ENCODE assay signal across 32 cellular contexts in genomic region chr13:36745436-36745835, GRCh38.
"Had no signal": no experiment of that assay in that cellular context is flagged by ENCODE, and none has a peak within 500 bp of the region (broad histone marks: within the 10 kb centered on the region; RNA-seq: fewer than 3 reads in every experiment).

No MANE protein-coding gene starts in this region.

- H3K4me3 ChIP-seq: body of pancreas, esophagus muscularis mucosa, gastrocnemius medialis, heart left ventricle had no signal

- H3K4me3 Mint-ChIP-seq: activated CD4-positive, alpha-beta memory T cell treated with anti-CD3 and anti-CD28 coated beads for 36 hours; activated CD4-positive, alpha-beta T cell treated with anti-CD3 and anti-CD28 coated beads for 36 hours; activated CD4-positive, alpha-beta T cell treated with anti-CD3 and anti-CD28 coated beads, Interleukin-2, amount 10 ng/mL, durations not matched to agents 24 days and 14 days; activated CD8-positive, alpha-beta memory T cell treated with anti-CD3 and anti-CD28 coated beads, Interleukin-2, amount 10 ng/mL, durations not matched to agents 7 days and 5 days; activated CD8-positive, alpha-beta T cell treated with anti-CD3 and anti-CD28 coated beads, Interleukin-2, amount 10 ng/mL, durations not matched to agents 7 days and 5 days; activated naive CD4-positive, alpha-beta T cell treated with anti-CD3 and anti-CD28 coated beads, Interleukin-2, amount 10 ng/mL, durations not matched to agents 7 days and 5 days; activated naive CD8-positive, alpha-beta T cell treated with anti-CD3 and anti-CD28 coated beads, Interleukin-2, amount 10 ng/mL, durations not matched to agents 7 days and 5 days; activated T-cell treated with anti-CD3 and anti-CD28 coated beads, Interleukin-2, amount 50 U/mL, for 72 hours; effector memory CD8-positive, alpha-beta T cell; T-helper 17 cell; T-helper 2 cell treated with Interferon-gamma antibody and Interleukin-4, amounts not matched to agents 5 μg/mL and 100 μg/mL, for 36 hours had no signal

- H3K36me3 Mint-ChIP-seq: activated CD4-positive, alpha-beta memory T cell treated with anti-CD3 and anti-CD28 coated beads for 36 hours; activated CD8-positive, alpha-beta memory T cell treated with anti-CD3 and anti-CD28 coated beads, Interleukin-2, amount 10 ng/mL, durations not matched to agents 7 days and 5 days; activated naive CD4-positive, alpha-beta T cell treated with anti-CD3 and anti-CD28 coated beads, Interleukin-2, amount 10 ng/mL, durations not matched to agents 7 days and 5 days; activated naive CD4-positive, alpha-beta T cell treated with anti-CD3 and anti-CD28 coated beads, Interleukin-2, amount 50 U/mL, for 72 hours; activated naive CD8-positive, alpha-beta T cell treated with anti-CD3 and anti-CD28 coated beads, Interleukin-2, amount 10 ng/mL, durations not matched to agents 7 days and 5 days had no signal

- FAIRE-seq: colon had no signal

- DNase-seq: activated CD4-positive, alpha-beta memory T cell treated with anti-CD3 and anti-CD28 coated beads for 36 hours; activated CD4-positive, alpha-beta T cell treated with anti-CD3 and anti-CD28 coated beads for 36 hours; activated CD4-positive, alpha-beta T cell treated with anti-CD3 and anti-CD28 coated beads, Interleukin-2, amount 10 ng/mL, durations not matched to agents 24 days and 14 days; activated CD4-positive, CD25-positive, alpha-beta regulatory T cell; activated CD4-positive, CD25-positive, alpha-beta regulatory T cell treated with anti-CD3 and anti-CD28 coated beads, Interleukin-2, amount 50 U/mL, for 72 hours; activated CD8-positive, alpha-beta memory T cell treated with anti-CD3 and anti-CD28 coated beads, Interleukin-2, amount 10 ng/mL, durations not matched to agents 7 days and 5 days; activated CD8-positive, alpha-beta memory T cell treated with anti-CD3 and anti-CD28 coated beads, Interleukin-2, amount 50 U/mL, for 4 hours; activated CD8-positive, alpha-beta T cell treated with anti-CD3 and anti-CD28 coated beads, Interleukin-2, amount 10 ng/mL, durations not matched to agents 7 days and 5 days; activated gamma-delta T cell; activated naive CD4-positive, alpha-beta T cell; activated naive CD4-positive, alpha-beta T cell treated with anti-CD3 and anti-CD28 coated beads, Interleukin-2, amount 10 ng/mL, durations not matched to agents 7 days and 5 days; activated naive CD8-positive, alpha-beta T cell treated with anti-CD3 and anti-CD28 coated beads, Interleukin-2, amount 10 ng/mL, durations not matched to agents 7 days and 5 days; activated T-cell treated with anti-CD3 and anti-CD28 coated beads, Interleukin-2, amount 50 U/mL, for 1 hour; activated T-cell treated with anti-CD3 and anti-CD28 coated beads, Interleukin-2, amount 50 U/mL, for 72 hours; body of pancreas; caudate nucleus; cortex of kidney; dermis blood vessel endothelial cell; effector CD4-positive, alpha-beta T cell; effector memory CD8-positive, alpha-beta T cell; erythroblast; foreskin keratinocyte; gastrocnemius medialis; glutamatergic neuron; heart left ventricle; T-helper 17 cell; T1000; WERI-Rb-1 had no signal

- H3K27me3 ChIP-seq: body of pancreas, esophagus muscularis mucosa, foreskin keratinocyte, gastrocnemius medialis, heart left ventricle had no signal

- ATAC-seq: activated CD4-positive, alpha-beta T cell treated with anti-CD3 and anti-CD28 coated beads for 36 hours; activated CD8-positive, alpha-beta memory T cell treated with anti-CD3 and anti-CD28 coated beads, Interleukin-2, amount 10 ng/mL, durations not matched to agents 7 days and 5 days; activated CD8-positive, alpha-beta T cell treated with anti-CD3 and anti-CD28 coated beads, Interleukin-2, amount 10 ng/mL, durations not matched to agents 7 days and 5 days; activated naive CD4-positive, alpha-beta T cell treated with anti-CD3 and anti-CD28 coated beads, Interleukin-2, amount 50 U/mL, for 72 hours; activated T-cell treated with anti-CD3 and anti-CD28 coated beads, Interleukin-2, amount 50 U/mL, for 72 hours; body of pancreas; effector memory CD8-positive, alpha-beta T cell; foreskin keratinocyte; gastrocnemius medialis; heart left ventricle; T-helper 17 cell had no signal

- H3K4me1 ChIP-seq: body of pancreas, esophagus muscularis mucosa, foreskin keratinocyte, gastrocnemius medialis, heart left ventricle had no signal

- H3K9me3 ChIP-seq: body of pancreas, esophagus muscularis mucosa, gastrocnemius medialis, heart left ventricle had no signal

- H3K27ac ChIP-seq: body of pancreas, esophagus muscularis mucosa, foreskin keratinocyte, gastrocnemius medialis, heart left ventricle, WERI-Rb-1 had no signal

- H3K36me3 ChIP-seq: esophagus muscularis mucosa, gastrocnemius medialis, heart left ventricle, WERI-Rb-1 had no signal

- H3K4me1 Mint-ChIP-seq: activated CD4-positive, alpha-beta T cell treated with anti-CD3 and anti-CD28 coated beads for 36 hours; activated CD4-positive, alpha-beta T cell treated with anti-CD3 and anti-CD28 coated beads, Interleukin-2, amount 10 ng/mL, durations not matched to agents 24 days and 14 days; activated CD8-positive, alpha-beta memory T cell treated with anti-CD3 and anti-CD28 coated beads, Interleukin-2, amount 10 ng/mL, durations not matched to agents 7 days and 5 days; activated naive CD4-positive, alpha-beta T cell treated with anti-CD3 and anti-CD28 coated beads, Interleukin-2, amount 10 ng/mL, durations not matched to agents 7 days and 5 days; activated naive CD8-positive, alpha-beta T cell treated with anti-CD3 and anti-CD28 coated beads, Interleukin-2, amount 10 ng/mL, durations not matched to agents 7 days and 5 days; T-helper 17 cell had no signal

- H3K9me3 Mint-ChIP-seq: activated CD4-positive, alpha-beta memory T cell treated with anti-CD3 and anti-CD28 coated beads for 36 hours; activated naive CD4-positive, alpha-beta T cell treated with anti-CD3 and anti-CD28 coated beads, Interleukin-2, amount 10 ng/mL, durations not matched to agents 7 days and 5 days; T-helper 2 cell treated with Interferon-gamma antibody and Interleukin-4, amounts not matched to agents 5 μg/mL and 100 μg/mL, for 36 hours had no signal

- H3K27ac Mint-ChIP-seq: activated CD4-positive, alpha-beta memory T cell treated with anti-CD3 and anti-CD28 coated beads for 36 hours; activated CD4-positive, alpha-beta T cell treated with anti-CD3 and anti-CD28 coated beads for 36 hours; activated CD4-positive, alpha-beta T cell treated with anti-CD3 and anti-CD28 coated beads, Interleukin-2, amount 10 ng/mL, durations not matched to agents 24 days and 14 days; activated CD8-positive, alpha-beta memory T cell treated with anti-CD3 and anti-CD28 coated beads, Interleukin-2, amount 10 ng/mL, durations not matched to agents 7 days and 5 days; activated CD8-positive, alpha-beta T cell treated with anti-CD3 and anti-CD28 coated beads, Interleukin-2, amount 10 ng/mL, durations not matched to agents 7 days and 5 days; activated naive CD4-positive, alpha-beta T cell treated with anti-CD3 and anti-CD28 coated beads, Interleukin-2, amount 10 ng/mL, durations not matched to agents 7 days and 5 days; activated naive CD4-positive, alpha-beta T cell treated with anti-CD3 and anti-CD28 coated beads, Interleukin-2, amount 50 U/mL, for 72 hours; activated naive CD8-positive, alpha-beta T cell treated with anti-CD3 and anti-CD28 coated beads, Interleukin-2, amount 10 ng/mL, durations not matched to agents 7 days and 5 days; activated T-cell treated with anti-CD3 and anti-CD28 coated beads, Interleukin-2, amount 50 U/mL, for 72 hours; effector memory CD8-positive, alpha-beta T cell; T-helper 17 cell; T-helper 2 cell treated with Interferon-gamma antibody and Interleukin-4, amounts not matched to agents 5 μg/mL and 100 μg/mL, for 36 hours had no signal

- H3K27me3 Mint-ChIP-seq: activated CD4-positive, alpha-beta T cell treated with anti-CD3 and anti-CD28 coated beads for 36 hours; activated CD8-positive, alpha-beta memory T cell treated with anti-CD3 and anti-CD28 coated beads, Interleukin-2, amount 10 ng/mL, durations not matched to agents 7 days and 5 days; effector memory CD8-positive, alpha-beta T cell had no signal
